ENCODE assay signal across 23 cellular contexts in the genomic region with DNA sequence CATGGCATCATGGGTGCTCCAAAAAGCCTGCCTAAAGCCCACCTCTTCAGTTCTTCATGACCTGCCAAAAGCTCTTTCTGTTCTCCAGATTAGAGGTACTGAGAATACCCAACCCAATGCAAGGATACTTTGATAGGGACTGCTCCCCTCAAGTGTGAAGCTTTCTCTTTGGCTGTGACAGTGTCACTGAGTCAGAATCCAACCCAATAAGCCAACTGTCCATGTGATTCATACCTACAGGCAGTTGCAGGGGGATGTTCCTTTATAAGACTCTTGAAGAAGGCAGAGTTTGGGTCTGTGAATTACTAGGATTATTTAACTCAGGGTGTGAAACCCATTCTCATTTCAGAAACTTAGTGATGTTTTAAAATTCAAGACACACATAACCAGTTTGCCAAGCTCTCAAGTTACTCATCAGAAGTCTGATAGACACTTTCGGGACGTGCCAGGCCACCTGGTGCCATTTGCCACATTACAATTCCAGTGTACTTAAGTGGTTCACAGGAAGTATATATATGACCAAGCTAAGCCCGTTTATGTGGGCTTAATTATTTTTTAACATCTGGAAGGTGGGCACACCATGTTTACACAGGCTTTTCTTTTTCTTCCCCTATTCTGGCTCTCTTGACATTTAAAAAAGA.
"Had no signal": no experiment of that assay in that cellular context is flagged by ENCODE, and none has a peak within 500 bp of the region (broad histone marks: within the 10 kb centered on the region; RNA-seq: fewer than 3 reads in every experiment).

No MANE protein-coding gene starts in this region.

- H3K9me3 ChIP-seq: left ventricle myocardium inferior, sigmoid colon, spleen had no signal

- H3K27me3 Mint-ChIP-seq: activated naive CD8-positive, alpha-beta T cell treated with anti-CD3 and anti-CD28 coated beads for 36 hours; dendritic cell treated with granulocyte-macrophage colony-stimulating factor and Interleukin-4, amounts not matched to agents 40 ng/mL and 50 ng/mL, for 4 days; T-helper 17 cell; type B pancreatic cell had no signal

- H3K27me3 ChIP-seq: cardiac muscle cell, sigmoid colon, spleen had no signal

- H3K27ac ChIP-seq: cardiac muscle cell, left ventricle myocardium inferior, sigmoid colon, spleen, VCaP had no signal

- H3K36me3 ChIP-seq: cardiac muscle cell had no signal

- H3K27ac Mint-ChIP-seq: activated naive CD8-positive, alpha-beta T cell treated with anti-CD3 and anti-CD28 coated beads for 36 hours; dendritic cell treated with granulocyte-macrophage colony-stimulating factor and Interleukin-4, amounts not matched to agents 40 ng/mL and 50 ng/mL, for 4 days; nephron progenitor cell; T-helper 17 cell; type B pancreatic cell had no signal

- H3K9me3 Mint-ChIP-seq: activated naive CD8-positive, alpha-beta T cell treated with anti-CD3 and anti-CD28 coated beads for 36 hours; dendritic cell treated with granulocyte-macrophage colony-stimulating factor and Interleukin-4, amounts not matched to agents 40 ng/mL and 50 ng/mL, for 4 days had no signal

- H3K4me1 Mint-ChIP-seq: activated naive CD8-positive, alpha-beta T cell treated with anti-CD3 and anti-CD28 coated beads for 36 hours; T-helper 17 cell had no signal

- ATAC-seq: T-helper 17 cell had no signal

- H3K4me3 ChIP-seq: cardiac muscle cell, left ventricle myocardium inferior, sigmoid colon, spleen had no signal

- DNase-seq: activated CD4-positive, alpha-beta T cell treated with anti-CD3 and anti-CD28 coated beads for 1 hour; activated CD4-positive, alpha-beta T cell treated with anti-CD3 and anti-CD28 coated beads, Interleukin-2, amount 50 U/mL, for 48 hours; activated gamma-delta T cell treated with Interleukin-2 at 50 U/mL for 16 hours; activated naive CD8-positive, alpha-beta T cell treated with anti-CD3 and anti-CD28 coated beads for 36 hours; amniotic stem cell; effector CD8-positive, alpha-beta T cell; foreskin fibroblast; head of caudate nucleus; left ventricle myocardium inferior; mammary epithelial cell; midbrain; nephron progenitor cell; nucleus accumbens; sigmoid colon; spleen; stimulated activated CD8-positive, alpha-beta memory T cell treated with anti-CD3 and anti-CD28 coated beads, Interleukin-4, amount 100 ng/mL, for 48 hours; stimulated activated naive CD4-positive, alpha-beta T cell treated with Interleukin-2 at 50 U/mL for 16 hours; T-helper 17 cell had no signal

- H3K4me3 Mint-ChIP-seq: activated naive CD8-positive, alpha-beta T cell treated with anti-CD3 and anti-CD28 coated beads for 36 hours; dendritic cell treated with granulocyte-macrophage colony-stimulating factor and Interleukin-4, amounts not matched to agents 40 ng/mL and 50 ng/mL, for 4 days; nephron progenitor cell; T-helper 17 cell; type B pancreatic cell had no signal

- FAIRE-seq: keratinocyte had no signal
